Comparison of ENCODE assay signal across 23 cellular contexts in the genomic region with DNA sequence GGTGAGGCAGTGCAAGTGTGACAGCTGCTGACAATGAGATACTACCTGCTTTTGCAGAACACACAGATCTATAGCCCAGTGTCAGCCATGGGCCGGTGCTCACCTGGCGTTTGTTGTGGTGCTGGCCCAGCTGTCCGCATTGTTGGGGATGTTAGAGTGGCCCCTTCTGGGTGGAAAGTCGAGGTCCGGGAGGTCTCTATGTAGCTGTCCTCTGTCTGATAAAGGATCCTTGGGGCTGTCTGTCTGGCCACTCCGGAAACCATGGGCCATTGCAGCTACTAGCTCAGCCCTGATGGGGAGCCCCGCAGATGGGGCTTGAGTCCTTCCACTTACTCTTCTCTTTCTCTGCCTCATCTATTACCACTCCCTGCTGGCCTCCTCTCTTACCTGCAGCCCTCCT.
"Had no signal": no experiment of that assay in that cellular context is flagged by ENCODE, and none has a peak within 500 bp of the region (broad histone marks: within the 10 kb centered on the region; RNA-seq: fewer than 3 reads in every experiment).

No MANE protein-coding gene starts in this region.

- H3K4me3 Mint-ChIP-seq: IgD-negative memory B cell had no signal

- H3K27ac Mint-ChIP-seq: IgD-negative memory B cell had no signal

- H3K36me3 Mint-ChIP-seq: IgD-negative memory B cell had no signal

- ATAC-seq: K562, Panc1, Right ventricle myocardium inferior, SK-N-SH treated with all-trans-retinoic acid at 6 μM for 48 hours had no signal

- H3K27ac ChIP-seq: HL-60, KMS-11, SJCRH30 had no signal

- H3K27me3 Mint-ChIP-seq: IgD-negative memory B cell had no signal

- DNase-seq: Kasumi-1, MM.1S, NCI-H1092 treated with DMSO at 0.1 percent for 48 hours, NCI-H1436, NCI-H187, NCI-H2029, NCI-H2081 treated with DMSO at 0.1 percent for 48 hours, NCI-H2171, NCI-H226, NCI-H446, NCI-H510A, NCI-H524 treated with DMSO at 0.1 percent for 48 hours, NCI-H69, NCI-H774, SHP77 treated with DMSO at 0.1 percent for 48 hours, SJCRH30 had no signal

- H3K27me3 ChIP-seq: SJCRH30 had no signal

- H3K4me1 ChIP-seq: SJCRH30 had no signal

- H3K4me3 ChIP-seq: K562, SJCRH30 had no signal

- H3K36me3 ChIP-seq: SJCRH30 had no signal
